ENCODE assay signal across 29 cellular contexts in genomic region chr13:106109391-106109791, GRCh38.
A peak's percentile ranks its signal among the peaks of the same experiment; 100 is the strongest.
DNase-seq lines count a peak whose midpoint lies in the region; ATAC-seq and TF ChIP-seq lines count a peak whose summit lies in the region.
"Had no signal": no experiment of that assay in that cellular context is flagged by ENCODE, and none has a peak within 500 bp of the region (broad histone marks: within the 10 kb centered on the region; RNA-seq: fewer than 3 reads in every experiment).

No MANE protein-coding gene starts in this region.

- CTCF ChIA-PET in SK-N-SH (lab: Yijun Ruan, JAX): no interaction called here
- CTCF ChIA-PET in MCF 10A (lab: Yijun Ruan, JAX): interaction anchor here (0.6 kb wide), 2 partner anchors 396 to 413 kb away, joined by 3 to 4 read pairs; no protein-coding TSS in a partner anchor

- H3F3A ChIP-seq in SK-N-SH (replicated peaks; ENCODE audit: insufficient read depth): peaks cover 18% of the 10 kb centered on the region

- no peaks in the 10 kb centered on the region for H3K27me3 Mint-ChIP-seq in natural killer cell (ENCODE audit: low read depth in 2 of 2)
- no peaks in the 10 kb centered on the region for H3K27me3 Mint-ChIP-seq in MCF 10A (ENCODE audit: insufficient read depth, unreplicated experiment)
- H3K27me3 Mint-ChIP-seq: activated naive CD8-positive, alpha-beta T cell treated with anti-CD3 and anti-CD28 coated beads, Interleukin-2, amount 50 U/mL, for 24 hours; B cell; CD8-positive, alpha-beta memory T cell; stimulated activated naive B cell treated with anti-CD40 and anti-IgM and Interleukin-4, amounts not matched to agents 10 μg/mL and 1 μg/mL and 100 μg/mL, for 72 hours had no signal

- H3K9ac ChIP-seq in SK-N-SH: no peak overlapping the region
- H3K9ac ChIP-seq in adipocyte (ENCODE audit: low read length): no peak overlapping the region

- no TSS peak for BruUV-seq in MCF 10A (replicated peaks; lab: Mats Ljungman, UMichigan)

- H3K4me3 Mint-ChIP-seq in natural killer cell (no peak overlapping the region), MCF 10A (ENCODE audit: unreplicated experiment) (no peak overlapping the region)
- H3K4me3 Mint-ChIP-seq: activated naive CD8-positive, alpha-beta T cell treated with anti-CD3 and anti-CD28 coated beads, Interleukin-2, amount 50 U/mL, for 24 hours; B cell; CD8-positive, alpha-beta memory T cell; stimulated activated naive B cell treated with anti-CD40 and anti-IgM and Interleukin-4, amounts not matched to agents 10 μg/mL and 1 μg/mL and 100 μg/mL, for 72 hours; T-helper 2 cell treated with Interferon-gamma antibody and Interleukin-4, amounts not matched to agents 5 μg/mL and 100 μg/mL, for 36 hours had no signal

- H3K9me3 Mint-ChIP-seq in natural killer cell (peaks cover 0 to 2% of the 10 kb centered on the region in 2 donors), MCF 10A (ENCODE audit: unreplicated experiment) (no peaks in the 10 kb centered on the region)
- H3K9me3 Mint-ChIP-seq: activated naive CD8-positive, alpha-beta T cell treated with anti-CD3 and anti-CD28 coated beads, Interleukin-2, amount 50 U/mL, for 24 hours; stimulated activated naive B cell treated with anti-CD40 and anti-IgM and Interleukin-4, amounts not matched to agents 10 μg/mL and 1 μg/mL and 100 μg/mL, for 72 hours; T-helper 2 cell treated with Interferon-gamma antibody and Interleukin-4, amounts not matched to agents 5 μg/mL and 100 μg/mL, for 36 hours had no signal

- H3K27ac ChIP-seq in SK-N-SH (ENCODE audit: low read depth in 2 of 2, low read length in 1 of 2): peak overlapping the region in 1 of 2 experiments; percentile 26; a peak in 1 of 4 replicates
- H3K27ac ChIP-seq in substantia nigra (ENCODE audit: low read depth, low read length, poor library complexity, severe bottlenecking): no peak overlapping the region
- H3K27ac ChIP-seq: 22Rv1, epithelial cell of prostate, testis, vagina, VCaP had no signal

- H3K79me2 ChIP-seq in SK-N-SH (ENCODE audit: insufficient read depth): no peaks in the 10 kb centered on the region

- no peak for DNase-seq in SK-N-SH
- peak; percentile 69 for DNase-seq in adipocyte (ENCODE audit: low read depth)
- peak; percentile 33 for DNase-seq in fibroblast of peridontal ligament (ENCODE audit: extremely low read depth)
- no peak for DNase-seq in natural killer cell
- no peak for DNase-seq in putamen (ENCODE audit: low spot score)
- DNase-seq in substantia nigra (lab: John Stamatoyannopoulos, UW): no peak
- no peak for DNase-seq in MCF 10A (ENCODE audit: unreplicated experiment)
- DNase-seq: activated CD4-positive, alpha-beta T cell treated with anti-CD3 and anti-CD28 coated beads for 48 hours; activated gamma-delta T cell treated with Interleukin-2 at 50 U/mL for 16 hours; activated naive CD8-positive, alpha-beta T cell treated with anti-CD3 and anti-CD28 coated beads, Interleukin-2, amount 50 U/mL, for 24 hours; activated T-cell treated with anti-CD3 and anti-CD28 coated beads, Interleukin-2, amount 50 U/mL, for 1 hour; CD8-positive, alpha-beta memory T cell; effector CD4-positive, alpha-beta T cell; HCEC 1CT; KG1; left colon; MV-4-11; NCI-H1436 treated with DMSO at 0.1 percent for 48 hours; NCI-H510A; stimulated activated naive B cell treated with anti-CD40 and anti-IgM and Interleukin-4, amounts not matched to agents 10 μg/mL and 1 μg/mL and 100 μg/mL, for 72 hours; testis had no signal

- no peak overlapping the region for H2AFZ ChIP-seq in SK-N-SH (ENCODE audit: low read depth)

- H3K27ac Mint-ChIP-seq in natural killer cell (no peak overlapping the region), MCF 10A (ENCODE audit: low read depth, unreplicated experiment) (no peak overlapping the region)
- H3K27ac Mint-ChIP-seq: activated naive CD8-positive, alpha-beta T cell treated with anti-CD3 and anti-CD28 coated beads, Interleukin-2, amount 50 U/mL, for 24 hours; B cell; CD8-positive, alpha-beta memory T cell; stimulated activated naive B cell treated with anti-CD40 and anti-IgM and Interleukin-4, amounts not matched to agents 10 μg/mL and 1 μg/mL and 100 μg/mL, for 72 hours; T-helper 2 cell treated with Interferon-gamma antibody and Interleukin-4, amounts not matched to agents 5 μg/mL and 100 μg/mL, for 36 hours had no signal

- no peaks in the 10 kb centered on the region for H3K4me1 Mint-ChIP-seq in natural killer cell
- peaks cover 11% of the 10 kb centered on the region for H3K4me1 Mint-ChIP-seq in MCF 10A (ENCODE audit: insufficient read depth, unreplicated experiment)
- H3K4me1 Mint-ChIP-seq: activated naive CD8-positive, alpha-beta T cell treated with anti-CD3 and anti-CD28 coated beads, Interleukin-2, amount 50 U/mL, for 24 hours; B cell; CD8-positive, alpha-beta memory T cell; stimulated activated naive B cell treated with anti-CD40 and anti-IgM and Interleukin-4, amounts not matched to agents 10 μg/mL and 1 μg/mL and 100 μg/mL, for 72 hours had no signal

- no peak for TF ChIP-seq CTCF in SK-N-SH (IDR thresholded peaks at IDR 0.05)
- no peak for TF ChIP-seq CTCF in natural killer cell (IDR thresholded peaks at IDR 0.05)
- no peak for TF ChIP-seq CTCF in MCF 10A (IDR thresholded peaks at IDR 0.05; ENCODE audit: unreplicated experiment)

- H3K4me3 ChIP-seq in SK-N-SH (ENCODE audit: low read depth in 2 of 2, low read length in 1 of 2): no peak overlapping the region
- no peak overlapping the region for H3K4me3 ChIP-seq in adipocyte (ENCODE audit: low read length)
- H3K4me3 ChIP-seq: testis, vagina had no signal

- H3K27me3 ChIP-seq in SK-N-SH (ENCODE audit: insufficient read depth) (no peaks in the 10 kb centered on the region), adipocyte (replicated peaks; ENCODE audit: control insufficient read depth, insufficient read depth, low read length) (no peaks in the 10 kb centered on the region)
- H3K27me3 ChIP-seq: testis, vagina had no signal

- H3K36me3 Mint-ChIP-seq in natural killer cell (no peaks in the 10 kb centered on the region), MCF 10A (ENCODE audit: insufficient read depth, unreplicated experiment) (no peaks in the 10 kb centered on the region)
- H3K36me3 Mint-ChIP-seq: CD8-positive, alpha-beta memory T cell; stimulated activated naive B cell treated with anti-CD40 and anti-IgM and Interleukin-4, amounts not matched to agents 10 μg/mL and 1 μg/mL and 100 μg/mL, for 72 hours had no signal

- H3K4me1 ChIP-seq in SK-N-SH (ENCODE audit: control insufficient read depth in 1 of 2, insufficient read depth in 2 of 2, low read depth in 1 of 2, low read length in 1 of 2) (peaks cover 0 to 13% of the 10 kb centered on the region in 2 experiments; a peak in 3 of 4 replicates), adipocyte (ENCODE audit: control insufficient read depth, insufficient read depth, low read length) (peaks cover 4% of the 10 kb centered on the region)
- H3K4me1 ChIP-seq: testis, vagina had no signal

- H3K36me3 ChIP-seq in SK-N-SH (replicated peaks in 1 of 2; ENCODE audit: control insufficient read depth in 1 of 2, insufficient read depth in 2 of 2, low read length in 1 of 2) (no peaks in the 10 kb centered on the region), adipocyte (ENCODE audit: control insufficient read depth, insufficient read depth, low read length, severe bottlenecking) (no peaks in the 10 kb centered on the region)
- H3K36me3 ChIP-seq: vagina had no signal

- POLR2A ChIA-PET in SK-N-SH (lab: Yijun Ruan, JAX): no interaction called here
- POLR2A ChIA-PET in MCF 10A (lab: Yijun Ruan, JAX): no interaction called here

- no peak for ATAC-seq in SK-N-SH treated with all-trans-retinoic acid at 6 μM for 48 hours
- no peak for ATAC-seq in natural killer cell
- ATAC-seq: activated naive CD8-positive, alpha-beta T cell treated with anti-CD3 and anti-CD28 coated beads, Interleukin-2, amount 50 U/mL, for 24 hours; sciatic nerve; stimulated activated naive B cell treated with anti-CD40 and anti-IgM and Interleukin-4, amounts not matched to agents 10 μg/mL and 1 μg/mL and 100 μg/mL, for 72 hours had no signal

- H3K4me2 ChIP-seq in SK-N-SH: no peak overlapping the region

- intact Hi-C loops in natural killer cell (cut with micrococcal nuclease): no loop called here
- intact Hi-C loops in MCF 10A (cut with micrococcal nuclease): no loop called here

- no peaks in the 10 kb centered on the region for H4K20me1 ChIP-seq in SK-N-SH (ENCODE audit: insufficient read depth)

- TF ChIP-seq RAD21 in SK-N-SH (IDR thresholded peaks at IDR 0.05; ENCODE audit: low read length): no peak

- H3K9me2 ChIP-seq in SK-N-SH: peaks cover 3% of the 10 kb centered on the region; the same call in 1 of the 2 replicates

- TF ChIP-seq EP300 in SK-N-SH (IDR thresholded peaks at IDR 0.05; ENCODE audit: borderline replicate concordance in 1 of 2, low read depth in 1 of 2, low read length in 1 of 2): no peak

- WGBS in SK-N-SH (ENCODE audit: low lambda C conversion rate): 70% methylated on average over 3 of the region's 3 CpGs

- H3K9me3 ChIP-seq in SK-N-SH: no peaks in the 10 kb centered on the region
- H3K9me3 ChIP-seq in adipocyte (ENCODE audit: control insufficient read depth, low read length): no peaks in the 10 kb centered on the region
- H3K9me3 ChIP-seq: testis, vagina had no signal

TF ChIP-seq in SK-N-SH treated with all-trans-retinoic acid at 6 μM for 48 hours, 23 proteins besides CTCF, POLR2A, EP300 and RAD21 (continues in another document):
- no peak for TF ChIP-seq TOX (CRISPR knock-in tag; IDR thresholded peaks at IDR 0.05; ENCODE audit: borderline replicate concordance)
- TF ChIP-seq ISL1 (CRISPR knock-in tag; IDR thresholded peaks at IDR 0.05): 0 out of 2 replicates have a peak, but pooled peaks have one; percentile 18

TF ChIP-seq in SK-N-SH, 30 proteins besides CTCF, POLR2A, EP300 and RAD21:
- no peak for TF ChIP-seq ZBTB33 (IDR thresholded peaks at IDR 0.05; ENCODE audit: borderline replicate concordance, low read depth)

Comparison
In these comparisons a context has a peak if more than half of its experiments do, and no peak if none do; other contexts are left out.
1. DNase-seq: peak in adipocyte (single experiment) and fibroblast of peridontal ligament (single experiment); none in SK-N-SH (single experiment), natural killer cell (single experiment), putamen (single experiment), substantia nigra (0 of 49) and MCF 10A (single experiment).